In genomic region chr9:130988400-130988747, GRCh38 we compare ENCODE assay signal across 1 cellular context.
A peak's percentile ranks its signal among the peaks of the same experiment; 100 is the strongest.
TF ChIP-seq lines count a peak whose summit lies in the region.

No MANE protein-coding gene starts in this region.

TF ChIP-seq in K562, 482 proteins besides CTCF, POLR2A, EP300 and RAD21:
- TF ChIP-seq ZFPM2 (CRISPR knock-in tag; IDR thresholded peaks at IDR 0.05) (no peak), THRAP3 (IDR thresholded peaks at IDR 0.05; ENCODE audit: borderline replicate concordance) (no peak), HMGXB4 (CRISPR knock-in tag; IDR thresholded peaks at IDR 0.05) (peak; percentile 25; the same call in 1 of the 2 replicates), RBM17 (IDR thresholded peaks at IDR 0.05; ENCODE audit: borderline replicate concordance, low read depth, low read length) (no peak), KDM2B (CRISPR knock-in tag; IDR thresholded peaks at IDR 0.05) (no peak), ATF3 (IDR thresholded peaks at IDR 0.05) (no peak), ATF3 (CRISPR knock-in tag; conservative IDR thresholded peaks at IDR 0.05) (0 out of 2 replicates have a peak, but pooled peaks have one; percentile 35), HINFP (tag; conservative IDR thresholded peaks at IDR 0.05; ENCODE audit: low read depth) (no peak), TAL1 (IDR thresholded peaks at IDR 0.05) (no peak), E2F1 (CRISPR knock-in tag; IDR thresholded peaks at IDR 0.05) (0 out of 2 replicates have a peak, but pooled peaks have one; percentile 52), ZNF197 (CRISPR knock-in tag; IDR thresholded peaks at IDR 0.05; ENCODE audit: low read depth) (no peak), MLX (CRISPR knock-in tag; conservative IDR thresholded peaks at IDR 0.05) (0 out of 4 replicates have a peak, but pooled peaks of 1 of the 2 experiments have one; percentile 14), ADNP (tag; IDR thresholded peaks at IDR 0.05) (no peak), ZNF584 (CRISPR knock-in tag; IDR thresholded peaks at IDR 0.05; ENCODE audit: low read depth) (no peak), KLF1 (tag; IDR thresholded peaks at IDR 0.05) (no peak), NCOA1 (IDR thresholded peaks at IDR 0.05; ENCODE audit: low read depth) (no peak), TSC22D4 (tag; IDR thresholded peaks at IDR 0.05) (no peak), E2F4 (CRISPR knock-in tag; IDR thresholded peaks at IDR 0.05; ENCODE audit: low read depth) (no peak), CUX1 (CRISPR knock-in tag; IDR thresholded peaks at IDR 0.05) (no peak), AFF1 (IDR thresholded peaks at IDR 0.05; ENCODE audit: low read depth in 1 of 2, partially characterized antibody in 2 of 2) (no peak)
